Comparison of ENCODE assay signal across 1 cellular context in genomic region chr1:228416217-228416971, GRCh38.
A peak's percentile ranks its signal among the peaks of the same experiment; 100 is the strongest.
TF ChIP-seq lines count a peak whose summit lies in the region.

TRIM17 (minus strand) TSS chr1:228416861; CDS start chr1:228415072, 1,789 bp downstream.

TF ChIP-seq in H1, 55 proteins besides CTCF, POLR2A, EP300 and RAD21:
- peak; percentile 89 for TF ChIP-seq E2F6 (IDR thresholded peaks at IDR 0.05)
- TF ChIP-seq SIN3A (conservative IDR thresholded peaks at IDR 0.05 in 1 of 2, IDR thresholded peaks at IDR 0.05 in 1 of 2; ENCODE audit: low read depth in 1 of 2, low read length in 2 of 2), result 0 out of 4 replicates have a peak, but pooled peaks of 1 of the 2 experiments have one; percentile 60
- TF ChIP-seq GABPA (IDR thresholded peaks at IDR 0.05; ENCODE audit: borderline replicate concordance, insufficient read depth, low read length), result peak; percentile 78; the same call in 1 of the 2 replicates
- no peak for TF ChIP-seq CTBP2 (IDR thresholded peaks at IDR 0.05; ENCODE audit: borderline replicate concordance, insufficient read depth, insufficient read length, low read length)
- TF ChIP-seq MAX (IDR thresholded peaks at IDR 0.05), result peak; percentile 34; the same call in 1 of the 2 replicates
- TF ChIP-seq HDAC6 (IDR thresholded peaks at IDR 0.05; ENCODE audit: low read depth, low read length), result no peak
- peak; percentile 21 for TF ChIP-seq ASH2L (IDR thresholded peaks at IDR 0.05; ENCODE audit: low read length)
- TF ChIP-seq YY1 (IDR thresholded peaks at IDR 0.05; ENCODE audit: low read depth, low read length), result 0 out of 2 replicates have a peak, but pooled peaks have one; percentile 32
- no peak for TF ChIP-seq BRCA1 (IDR thresholded peaks at IDR 0.05; ENCODE audit: low read depth, low read length)
- TF ChIP-seq SP2 (IDR thresholded peaks at IDR 0.05; ENCODE audit: low read length), result no peak
- TF ChIP-seq KDM4A (IDR thresholded peaks at IDR 0.05; ENCODE audit: low read depth, low read length, severe bottlenecking), result peak; percentile 41
- TF ChIP-seq RBBP5 (IDR thresholded peaks at IDR 0.05; ENCODE audit: borderline replicate concordance, low read depth, low read length), result no peak
- TF ChIP-seq CREB1 (IDR thresholded peaks at IDR 0.05), result peak; percentile 17; the same call in 1 of the 2 replicates
TF ChIP-seq in H1: peak in this region for 8.
